In genomic region chr15:55267401-55268053, GRCh38 we compare ENCODE assay signal across 9 cellular contexts. TPM values are rescaled to one million over a fixed set of nuclear protein-coding genes. Genes with fewer than 3 reads are reported as not detected.
DNase-seq lines count a peak whose midpoint lies in the region; ATAC-seq and TF ChIP-seq lines count a peak whose summit lies in the region.
"Had no signal": no experiment of that assay in that cellular context is flagged by ENCODE, and none has a peak within 500 bp of the region (broad histone marks: within the 10 kb centered on the region; RNA-seq: fewer than 3 reads in every experiment).

No MANE protein-coding gene starts in this region.

- H3K9me3 Mint-ChIP-seq in IgD-negative memory B cell (no peaks in the 10 kb centered on the region), WTC11 (peaks cover 2% of the 10 kb centered on the region; the same call in 1 of the 2 replicates)
- no peaks in the 10 kb centered on the region for H3K9me3 Mint-ChIP-seq in activated CD4-positive, alpha-beta memory T cell treated with anti-CD3 and anti-CD28 coated beads for 36 hours

- no peaks in the 10 kb centered on the region for H3K27me3 ChIP-seq in BE2C
- H3K27me3 ChIP-seq: tibial nerve had no signal

- H3K4me1 Mint-ChIP-seq in IgD-negative memory B cell (peaks cover 12 to 36% (median 19%) of the 10 kb centered on the region in 3 donors), WTC11 (no peaks in the 10 kb centered on the region; the same call in 1 of the 2 replicates)
- H3K4me1 Mint-ChIP-seq in activated CD4-positive, alpha-beta memory T cell treated with anti-CD3 and anti-CD28 coated beads for 36 hours (ENCODE audit: low read depth) = peaks cover 73% of the 10 kb centered on the region

- POLR2A ChIA-PET in activated CD4-positive, alpha-beta memory T cell treated with anti-CD3 and anti-CD28 coated beads for 36 hours (lab: Charles Lee) = interaction anchor here (0.6 to 2.2 kb wide), 9 partner anchors 9 to 51 kb away, joined by 3 to 15 read pairs (median 4); partner anchors contain the start of genes PIGB and PIGBOS1
- POLR2A ChIA-PET in WTC11 (lab: Charles Lee) = no interaction called here

- H3K9me3 ChIP-seq in BE2C = no peaks in the 10 kb centered on the region
- H3K9me3 ChIP-seq: tibial nerve had no signal

- peak overlapping the region; percentile 33 to 85 (median 76) for H3K27ac Mint-ChIP-seq in IgD-negative memory B cell
- peak overlapping the region; percentile 90 for H3K27ac Mint-ChIP-seq in activated CD4-positive, alpha-beta memory T cell treated with anti-CD3 and anti-CD28 coated beads for 36 hours
- no peak overlapping the region for H3K27ac Mint-ChIP-seq in WTC11

- TF ChIP-seq CTCF in BE2C (IDR thresholded peaks at IDR 0.05; ENCODE audit: low read depth, low read length) (no peak), fibroblast of the aortic adventitia (IDR thresholded peaks at IDR 0.05; ENCODE audit: insufficient read depth, low read length) (no peak), WTC11 (IDR thresholded peaks at IDR 0.05) (no peak)

- peak overlapping the region; percentile 41 to 88 (median 76) for H3K4me3 Mint-ChIP-seq in IgD-negative memory B cell
- H3K4me3 Mint-ChIP-seq in activated CD4-positive, alpha-beta memory T cell treated with anti-CD3 and anti-CD28 coated beads for 36 hours = peak overlapping the region; percentile 62
- no peak overlapping the region for H3K4me3 Mint-ChIP-seq in WTC11

- peaks cover 17% of the 10 kb centered on the region for H3K4me1 ChIP-seq in BE2C
- H3K4me1 ChIP-seq: tibial nerve had no signal

- peaks cover 12% of the 10 kb centered on the region for H3K36me3 Mint-ChIP-seq in IgD-negative memory B cell
- H3K36me3 Mint-ChIP-seq in activated CD4-positive, alpha-beta memory T cell treated with anti-CD3 and anti-CD28 coated beads for 36 hours = peaks cover 67% of the 10 kb centered on the region
- H3K36me3 Mint-ChIP-seq in WTC11 = no peaks in the 10 kb centered on the region

- ATAC-seq in GM21390 (IDR thresholded peaks at IDR 0.05; ENCODE audit: unreplicated experiment) = peak; percentile 96
- no peak for ATAC-seq in WTC11

- CTCF ChIA-PET in activated CD4-positive, alpha-beta memory T cell treated with anti-CD3 and anti-CD28 coated beads for 36 hours (lab: Charles Lee) = interaction anchor here (0.7 to 1.6 kb wide), 8 partner anchors 9 to 141 kb away, joined by 3 to 6 read pairs (median 4); partner anchors contain the start of genes CCPG1, PIERCE2 and RSL24D1
- CTCF ChIA-PET in WTC11 (lab: Charles Lee) = interaction anchor here (0.7 to 1.0 kb wide), 2 partner anchors 141 to 168 kb away, joined by 3 read pairs; partner anchors contain the start of genes CCPG1 and PIERCE2

- H3K36me3 ChIP-seq in BE2C = no peaks in the 10 kb centered on the region
- H3K36me3 ChIP-seq: tibial nerve had no signal

- no peaks in the 10 kb centered on the region for H3K27me3 Mint-ChIP-seq in IgD-negative memory B cell
- no peaks in the 10 kb centered on the region for H3K27me3 Mint-ChIP-seq in activated CD4-positive, alpha-beta memory T cell treated with anti-CD3 and anti-CD28 coated beads for 36 hours
- no peaks in the 10 kb centered on the region for H3K27me3 Mint-ChIP-seq in WTC11 (ENCODE audit: low read depth)

- DNase-seq in BE2C (peak; percentile 46), fibroblast of the aortic adventitia (ENCODE audit: low read depth) (peak; percentile 17), WTC11 (ENCODE audit: low spot score) (no peak), NCI-H187 treated with DMSO at 0.1 percent for 48 hours (lab: John Stamatoyannopoulos, UW) (no peak)
- peak; percentile 83 for DNase-seq in activated CD4-positive, alpha-beta memory T cell treated with anti-CD3 and anti-CD28 coated beads for 36 hours
- peak; percentile 29 to 52 for DNase-seq in stimulated activated CD4-positive, alpha-beta T cell treated with anti-CD3 and anti-CD28 coated beads, Interleukin-4, amount 100 ng/mL, for 4 hours

- H3K4me3 ChIP-seq in BE2C (ENCODE audit: low read depth, low read length) (peak overlapping the region; percentile 51), fibroblast of the aortic adventitia (ENCODE audit: low read depth, low read length) (no peak overlapping the region)
- H3K4me3 ChIP-seq: tibial nerve had no signal

- intact Hi-C loops in activated CD4-positive, alpha-beta memory T cell treated with anti-CD3 and anti-CD28 coated beads for 36 hours (cut with micrococcal nuclease) = loop anchor here (1.0 to 2.0 kb wide), 4 partner anchors 11 to 22 kb away; partner anchors contain the start of gene RAB27A

TF ChIP-seq in WTC11, 78 proteins besides CTCF, POLR2A, EP300 and RAD21 (continues in another document):
- TF ChIP-seq TCF7 (CRISPR knock-in tag; IDR thresholded peaks at IDR 0.05; ENCODE audit: low read depth) (no peak), IRF2 (CRISPR knock-in tag; IDR thresholded peaks at IDR 0.05; ENCODE audit: borderline replicate concordance, low read depth) (no peak), TP53 (CRISPR knock-in tag; IDR thresholded peaks at IDR 0.05) (no peak), E2F1 (CRISPR knock-in tag; IDR thresholded peaks at IDR 0.05) (no peak), NFYB (CRISPR knock-in tag; conservative IDR thresholded peaks at IDR 0.05; ENCODE audit: low read depth) (no peak), PRRX2 (CRISPR knock-in tag; IDR thresholded peaks at IDR 0.05) (no peak), MXD4 (CRISPR knock-in tag; IDR thresholded peaks at IDR 0.05; ENCODE audit: borderline replicate concordance) (no peak), ELF4 (CRISPR knock-in tag; IDR thresholded peaks at IDR 0.05; ENCODE audit: low read depth) (no peak), NR1H2 (CRISPR knock-in tag; IDR thresholded peaks at IDR 0.05) (no peak), ATF1 (CRISPR knock-in tag; IDR thresholded peaks at IDR 0.05) (no peak), ZNF396 (CRISPR knock-in tag; IDR thresholded peaks at IDR 0.05; ENCODE audit: borderline replicate concordance) (no peak), FOXJ3 (CRISPR knock-in tag; IDR thresholded peaks at IDR 0.05; ENCODE audit: borderline replicate concordance) (no peak)
- TF ChIP-seq, protein P1, sequence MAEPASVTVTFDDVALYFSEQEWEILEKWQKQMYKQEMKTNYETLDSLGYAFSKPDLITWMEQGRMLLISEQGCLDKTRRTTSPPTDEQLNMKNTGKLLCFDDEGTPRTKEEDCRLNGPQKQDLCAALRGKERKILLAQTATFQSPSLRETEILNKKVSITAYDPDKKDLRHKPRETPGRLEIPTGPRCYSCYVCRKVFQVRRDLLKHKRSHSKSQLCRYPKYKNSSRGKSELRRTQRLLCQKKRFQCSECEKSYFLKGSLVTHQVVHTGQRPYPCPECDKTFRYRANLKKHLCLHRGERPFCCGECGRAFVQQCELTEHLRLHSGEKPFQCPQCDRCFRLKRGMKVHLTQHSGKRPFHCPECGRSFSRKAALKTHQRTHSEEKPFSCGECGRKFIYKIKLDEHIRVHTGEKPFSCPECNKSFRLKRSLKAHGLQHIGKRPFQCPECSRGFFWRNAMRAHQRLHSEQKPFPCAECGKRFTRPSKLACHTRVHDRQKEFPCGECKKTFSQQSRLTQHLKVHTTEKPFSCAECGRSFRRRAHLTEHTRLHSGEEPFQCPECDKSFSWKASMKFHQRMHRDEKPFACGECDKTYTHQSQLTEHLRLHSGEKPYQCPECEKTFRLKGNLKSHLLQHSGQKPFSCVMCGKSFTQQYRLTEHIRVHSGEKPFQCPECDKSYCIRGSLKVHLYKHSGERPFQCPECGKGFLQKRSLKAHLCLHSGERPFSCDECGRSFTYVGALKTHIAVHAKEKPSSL (CRISPR knock-in tag; conservative IDR thresholded peaks at IDR 0.05) = no peak

RNA-seq across cellular contexts. Expression of gene RAB27A, which starts 22.1 kb away (rescaled TPM):
- polyA plus RNA-seq in BE2C (2012; ENCODE audit: insufficient read depth, insufficient read length, low read depth) = 1.9 TPM
- polyA plus RNA-seq in IgD-negative memory B cell = 15.3 TPM
- total RNA-seq in activated CD4-positive, alpha-beta memory T cell treated with anti-CD3 and anti-CD28 coated beads for 36 hours = 100 to 1,000 TPM; 216 to 217 TPM
- 9.9 and 27.7 TPM in 2 replicates for total RNA-seq in fibroblast of the aortic adventitia (ENCODE audit: low replicate concordance)
- total RNA-seq in WTC11 (2021) = 4.7 to 8.0 TPM (median 7.3 TPM) in 3 replicates

RNA-seq across cellular contexts. Expression of gene PIGBOS1, which starts 51.4 kb away (rescaled TPM):
- polyA plus RNA-seq in BE2C (2012; ENCODE audit: insufficient read depth, insufficient read length, low read depth) = 5.6 TPM
- polyA plus RNA-seq in IgD-negative memory B cell = 36.0 TPM
- total RNA-seq in activated CD4-positive, alpha-beta memory T cell treated with anti-CD3 and anti-CD28 coated beads for 36 hours = 10 to 100 TPM; 10.5 to 11.1 TPM
- total RNA-seq in fibroblast of the aortic adventitia (ENCODE audit: low replicate concordance) = 9.5 and 10.9 TPM in 2 replicates
- 11.2 to 13.0 TPM (median 11.9 TPM) in 3 replicates for total RNA-seq in WTC11 (2021)

RNA-seq across cellular contexts. Expression of gene PIGB, which starts 51.5 kb away (rescaled TPM):
- 3.6 TPM for polyA plus RNA-seq in BE2C (2012; ENCODE audit: insufficient read depth, insufficient read length, low read depth)
- polyA plus RNA-seq in IgD-negative memory B cell = 26.1 TPM
- total RNA-seq in activated CD4-positive, alpha-beta memory T cell treated with anti-CD3 and anti-CD28 coated beads for 36 hours = 10 to 100 TPM; 18.0 to 18.9 TPM
- total RNA-seq in fibroblast of the aortic adventitia (ENCODE audit: low replicate concordance) = 2.9 and 19.6 TPM in 2 replicates
- 5.2 to 8.7 TPM (median 6.9 TPM) in 3 replicates for total RNA-seq in WTC11 (2021)

Comparison
In these comparisons a context has a peak if more than half of its experiments do, and no peak if none do; other contexts are left out.
1. DNase-seq: peak in BE2C (single experiment), activated CD4-positive, alpha-beta memory T cell treated with anti-CD3 and anti-CD28 coated beads for 36 hours (single experiment), fibroblast of the aortic adventitia (single experiment) and stimulated activated CD4-positive, alpha-beta T cell treated with anti-CD3 and anti-CD28 coated beads, Interleukin-4, amount 100 ng/mL, for 4 hours (2 of 2); none in WTC11 (single experiment) and NCI-H187 treated with DMSO at 0.1 percent for 48 hours (single experiment).